ENCODE assay signal across 3 cellular contexts in the genomic region with DNA sequence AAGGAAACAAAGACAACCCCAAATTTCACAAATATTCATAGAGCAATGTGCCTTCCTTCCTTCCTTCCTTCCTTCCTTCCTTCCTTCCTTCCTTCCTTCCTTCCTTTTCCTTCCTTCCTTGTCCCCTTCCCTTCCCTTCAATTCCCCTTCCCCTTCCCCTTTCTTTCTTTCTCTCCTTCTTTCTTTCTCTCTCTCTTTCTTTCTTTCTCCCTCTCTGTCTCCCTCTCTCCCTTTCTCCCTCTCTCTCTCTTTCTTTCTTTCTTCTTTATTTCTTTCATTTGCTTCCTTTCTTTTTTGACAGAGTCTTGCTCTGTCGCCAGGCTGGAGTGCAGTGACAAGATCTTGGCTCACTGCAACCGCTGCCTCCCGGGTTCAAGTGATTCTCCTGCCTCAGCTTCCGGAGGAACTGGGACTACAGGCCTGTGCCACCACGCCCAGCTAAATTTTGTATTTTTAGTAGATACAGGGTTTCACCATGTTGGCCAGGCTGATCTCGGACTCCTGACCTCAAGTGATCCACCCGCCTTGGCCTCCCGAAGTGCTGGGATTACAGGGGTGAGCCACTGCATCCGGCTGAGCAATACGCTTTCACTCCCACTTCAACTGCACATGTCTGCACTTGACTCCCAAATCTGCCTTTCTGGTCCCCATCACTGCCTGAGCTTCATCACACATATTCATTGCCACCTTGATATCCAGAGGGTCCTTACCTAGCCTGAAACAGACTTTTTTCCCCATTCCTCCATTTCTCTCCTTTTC. TPM values are rescaled to one million over a fixed set of nuclear protein-coding genes. Genes with fewer than 3 reads are reported as not detected.
"Had no signal": no experiment of that assay in that cellular context is flagged by ENCODE, and none has a peak within 500 bp of the region (broad histone marks: within the 10 kb centered on the region; RNA-seq: fewer than 3 reads in every experiment).

No MANE protein-coding gene starts in this region.

RNA-seq across cellular contexts. Expression of gene ADAMTS15, which starts 9.9 kb away (rescaled TPM):
- total RNA-seq: activated CD8-positive, alpha-beta memory T cell treated with anti-CD3 and anti-CD28 coated beads for 36 hours; T-helper 1 cell treated with Interleukin-12 subunit alpha and Interleukin-12 subunit beta and Interleukin-4 antibody, amounts not matched to agents 30 ng/mL and 1 ng/mL, for 36 hours had no signal

RNA-seq across cellular contexts. Expression of gene ADAMTS8, which starts 10.2 kb away (rescaled TPM):
- total RNA-seq: activated CD8-positive, alpha-beta memory T cell treated with anti-CD3 and anti-CD28 coated beads for 36 hours; pulmonary artery endothelial cell; T-helper 1 cell treated with Interleukin-12 subunit alpha and Interleukin-12 subunit beta and Interleukin-4 antibody, amounts not matched to agents 30 ng/mL and 1 ng/mL, for 36 hours had no signal
